In genomic region chr6:43436577-43437282, GRCh38 we compare ENCODE assay signal across 10 cellular contexts. TPM values are rescaled to one million over a fixed set of nuclear protein-coding genes. Genes with fewer than 3 reads are reported as not detected.
DNase-seq lines count a peak whose midpoint lies in the region; ATAC-seq and TF ChIP-seq lines count a peak whose summit lies in the region.
"Had no signal": no experiment of that assay in that cellular context is flagged by ENCODE, and none has a peak within 500 bp of the region (broad histone marks: within the 10 kb centered on the region; RNA-seq: fewer than 3 reads in every experiment).

No MANE protein-coding gene starts in this region.

- no peaks in the 10 kb centered on the region for H3K9me3 Mint-ChIP-seq in activated T-helper 2 cell treated with anti-CD3 and anti-CD28 coated beads, Interferon-gamma antibody, Interleukin-2, Interleukin-4, amounts not matched to agents 10 μg/mL and 5 μg/mL and 100 μg/mL, durations not matched to agents 14 hours and 24 hours and 36 hours

- H3K27me3 Mint-ChIP-seq in activated T-helper 2 cell treated with anti-CD3 and anti-CD28 coated beads, Interferon-gamma antibody, Interleukin-2, Interleukin-4, amounts not matched to agents 10 μg/mL and 5 μg/mL and 100 μg/mL, durations not matched to agents 14 hours and 24 hours and 36 hours (ENCODE audit: low read depth): no peaks in the 10 kb centered on the region
- H3K27me3 Mint-ChIP-seq: activated naive CD8-positive, alpha-beta T cell had no signal

- WGBS in right cardiac atrium: 34% methylated on average over 5 of the region's 5 CpGs

- TF ChIP-seq CTCF in ascending aorta (IDR thresholded peaks at IDR 0.05): no peak

- H3K36me3 ChIP-seq in ascending aorta (peaks cover 32 to 42% of the 10 kb centered on the region in 2 donors), subcutaneous abdominal adipose tissue (ENCODE audit: control insufficient read depth in 5 of 5, insufficient read depth in 5 of 5, low read length in 5 of 5) (peaks cover 0 to 67% (median 33%) of the 10 kb centered on the region in 5 donors), H7 (replicated peaks; ENCODE audit: control insufficient read depth, insufficient read depth, low read length) (no peaks in the 10 kb centered on the region; the same call in 1 of the 2 replicates)

- peaks cover 26% of the 10 kb centered on the region for H3K36me3 Mint-ChIP-seq in activated T-helper 2 cell treated with anti-CD3 and anti-CD28 coated beads, Interferon-gamma antibody, Interleukin-2, Interleukin-4, amounts not matched to agents 10 μg/mL and 5 μg/mL and 100 μg/mL, durations not matched to agents 14 hours and 24 hours and 36 hours (ENCODE audit: low read depth)

- no peaks in the 10 kb centered on the region for H3K9me3 ChIP-seq in ascending aorta
- H3K9me3 ChIP-seq in right cardiac atrium (ENCODE audit: control insufficient read depth, low read length): no peaks in the 10 kb centered on the region
- H3K9me3 ChIP-seq in subcutaneous abdominal adipose tissue (ENCODE audit: control insufficient read depth in 5 of 5, low read length in 5 of 5): no peaks in the 10 kb centered on the region

- no peak overlapping the region for H3K9ac ChIP-seq in subcutaneous abdominal adipose tissue (ENCODE audit: low read length in 5 of 5)

- H3K4me1 Mint-ChIP-seq in activated T-helper 2 cell treated with anti-CD3 and anti-CD28 coated beads, Interferon-gamma antibody, Interleukin-2, Interleukin-4, amounts not matched to agents 10 μg/mL and 5 μg/mL and 100 μg/mL, durations not matched to agents 14 hours and 24 hours and 36 hours (ENCODE audit: low read depth): peaks cover under 1% of the 10 kb centered on the region

- H3K27me3 ChIP-seq in ascending aorta (no peaks in the 10 kb centered on the region), right cardiac atrium (ENCODE audit: control insufficient read depth, insufficient read depth) (no peaks in the 10 kb centered on the region), subcutaneous abdominal adipose tissue (ENCODE audit: control insufficient read depth in 5 of 5, insufficient read depth in 4 of 5, low read length in 5 of 5) (no peaks in the 10 kb centered on the region), H7 (ENCODE audit: control insufficient read depth, insufficient read depth, low read length) (no peaks in the 10 kb centered on the region)

- intact Hi-C loops in ascending aorta (cut with DNase I): no loop called here
- intact Hi-C loops in right cardiac atrium (cut with DNase I): no loop called here
- intact Hi-C loops in activated T-helper 2 cell treated with anti-CD3 and anti-CD28 coated beads, Interferon-gamma antibody, Interleukin-2, Interleukin-4, amounts not matched to agents 10 μg/mL and 5 μg/mL and 100 μg/mL, durations not matched to agents 14 hours and 24 hours and 36 hours (cut with micrococcal nuclease): no loop called here

- peaks cover 0 to 11% of the 10 kb centered on the region in 2 donors for H3K4me1 ChIP-seq in ascending aorta
- peaks cover 16% of the 10 kb centered on the region for H3K4me1 ChIP-seq in right cardiac atrium (ENCODE audit: control insufficient read depth, insufficient read depth, low read length)
- H3K4me1 ChIP-seq in subcutaneous abdominal adipose tissue (ENCODE audit: control insufficient read depth in 5 of 5, insufficient read depth in 5 of 5, low read length in 5 of 5): peaks cover 3 to 17% (median 12%) of the 10 kb centered on the region in 5 donors

- H3K4me3 Mint-ChIP-seq in activated T-helper 2 cell treated with anti-CD3 and anti-CD28 coated beads, Interferon-gamma antibody, Interleukin-2, Interleukin-4, amounts not matched to agents 10 μg/mL and 5 μg/mL and 100 μg/mL, durations not matched to agents 14 hours and 24 hours and 36 hours (ENCODE audit: low read depth): no peak overlapping the region
- H3K4me3 Mint-ChIP-seq: activated naive CD8-positive, alpha-beta T cell had no signal

- DNase-seq in HK-2 (ENCODE audit: unreplicated experiment): peak; percentile 35
- DNase-seq in ascending aorta (ENCODE audit: low spot score in 2 of 2): no peak
- DNase-seq in right cardiac atrium: peak in 1 of 3 donors; percentile 68
- no peak for DNase-seq in H7
- no peak for DNase-seq in activated T-helper 2 cell treated with anti-CD3 and anti-CD28 coated beads, Interferon-gamma antibody, Interleukin-2, Interleukin-4, amounts not matched to agents 10 μg/mL and 5 μg/mL and 100 μg/mL, durations not matched to agents 14 hours and 24 hours and 36 hours (ENCODE audit: low spot score)
- DNase-seq: NCI-H510A treated with DMSO at 0.1 percent for 48 hours had no signal

- H3K4me3 ChIP-seq in ascending aorta: no peak overlapping the region
- no peak overlapping the region for H3K4me3 ChIP-seq in right cardiac atrium (ENCODE audit: low read length)
- H3K4me3 ChIP-seq in subcutaneous abdominal adipose tissue (ENCODE audit: low read depth in 1 of 5, low read length in 5 of 5): no peak overlapping the region
- H3K4me3 ChIP-seq in H7 (ENCODE audit: insufficient read depth, low read depth, low read length): no peak overlapping the region

- H3K27ac Mint-ChIP-seq in activated T-helper 2 cell treated with anti-CD3 and anti-CD28 coated beads, Interferon-gamma antibody, Interleukin-2, Interleukin-4, amounts not matched to agents 10 μg/mL and 5 μg/mL and 100 μg/mL, durations not matched to agents 14 hours and 24 hours and 36 hours: no peak overlapping the region
- H3K27ac Mint-ChIP-seq: activated naive CD8-positive, alpha-beta T cell had no signal

- H3K27ac ChIP-seq in ascending aorta (peak overlapping the region; percentile 35 to 43), right cardiac atrium (ENCODE audit: low read length) (peak overlapping the region; percentile 33), subcutaneous abdominal adipose tissue (ENCODE audit: low read depth, low read length) (peak overlapping the region; percentile 46)

- peak; percentile 29 to 39 for ATAC-seq in right cardiac atrium
- no peak for ATAC-seq in HG02884 (IDR thresholded peaks at IDR 0.05; ENCODE audit: unreplicated experiment)
- no peak for ATAC-seq in HG03457 (IDR thresholded peaks at IDR 0.05; ENCODE audit: unreplicated experiment)

RNA-seq across cellular contexts. Expression of gene ABCC10, which starts 9.4 kb away (rescaled TPM):
- 4.6 TPM for total RNA-seq in ascending aorta
- 10 to 100 TPM; 11.0 to 16.0 (median 14.0) TPM for total RNA-seq in right cardiac atrium
- 12.7 TPM for polyA plus RNA-seq in right cardiac atrium
- 17.3 and 18.4 TPM in 2 replicates for total RNA-seq in H7 (2014; rRNA removed; shearing (Covaris generic))
- 45.6 and 46.7 TPM in 2 replicates for total RNA-seq in activated T-helper 2 cell treated with anti-CD3 and anti-CD28 coated beads, Interferon-gamma antibody, Interleukin-2, Interleukin-4, amounts not matched to agents 10 μg/mL and 5 μg/mL and 100 μg/mL, durations not matched to agents 14 hours and 24 hours and 36 hours

RNA-seq across cellular contexts. Expression of gene DLK2, which starts 18.6 kb away (rescaled TPM):
- not detected for total RNA-seq in ascending aorta
- total RNA-seq in right cardiac atrium: under 1 TPM in 3 of 4 donors, not detected in 1; 0.42 to 0.49 (median 0.47) TPM
- polyA plus RNA-seq in right cardiac atrium: 1.1 TPM
- total RNA-seq in H7 (2014; rRNA removed; shearing (Covaris generic)): 0.33 and 0.42 TPM in 2 replicates
- 2.1 and 2.5 TPM in 2 replicates for total RNA-seq in activated T-helper 2 cell treated with anti-CD3 and anti-CD28 coated beads, Interferon-gamma antibody, Interleukin-2, Interleukin-4, amounts not matched to agents 10 μg/mL and 5 μg/mL and 100 μg/mL, durations not matched to agents 14 hours and 24 hours and 36 hours

RNA-seq across cellular contexts. Expression of gene TJAP1, which starts 40.6 kb away (rescaled TPM):
- 71.6 TPM for total RNA-seq in ascending aorta
- 10 to 100 TPM; 17.2 to 23.9 (median 20.1) TPM for total RNA-seq in right cardiac atrium
- 15.5 TPM for polyA plus RNA-seq in right cardiac atrium
- 25.3 and 25.5 TPM in 2 replicates for total RNA-seq in H7 (2014; rRNA removed; shearing (Covaris generic))
- total RNA-seq in activated T-helper 2 cell treated with anti-CD3 and anti-CD28 coated beads, Interferon-gamma antibody, Interleukin-2, Interleukin-4, amounts not matched to agents 10 μg/mL and 5 μg/mL and 100 μg/mL, durations not matched to agents 14 hours and 24 hours and 36 hours: 36.0 and 42.7 TPM in 2 replicates

Comparison
In these comparisons a context has a peak if more than half of its experiments do, and no peak if none do; other contexts are left out.
1. ATAC-seq: peak in right cardiac atrium (2 of 2); none in HG02884 (single experiment) and HG03457 (single experiment).
2. Peak in every context shown above with its lines, with median percentiles within 50 percentile points of each other: H3K27ac ChIP-seq.